In genomic region chr17:80382446-80382845, GRCh38 we compare ENCODE assay signal across 24 cellular contexts. TPM values are rescaled to one million over a fixed set of nuclear protein-coding genes. Genes with fewer than 3 reads are reported as not detected.
DNase-seq lines count a peak whose midpoint lies in the region; ATAC-seq, FAIRE-seq and TF ChIP-seq lines count a peak whose summit lies in the region.
"Had no signal": no experiment of that assay in that cellular context is flagged by ENCODE, and none has a peak within 500 bp of the region (broad histone marks: within the 10 kb centered on the region; RNA-seq: fewer than 3 reads in every experiment).

No MANE protein-coding gene starts in this region.

- H3K27me3 Mint-ChIP-seq in activated CD4-positive, alpha-beta memory T cell treated with anti-CD3 and anti-CD28 coated beads, Interleukin-2, amount 10 ng/mL, durations not matched to agents 7 days and 5 days, result no peaks in the 10 kb centered on the region
- H3K27me3 Mint-ChIP-seq in activated CD4-positive, alpha-beta memory T cell treated with anti-CD3 and anti-CD28 coated beads for 36 hours, result no peaks in the 10 kb centered on the region
- H3K27me3 Mint-ChIP-seq: CD4-positive, CD25-positive, alpha-beta regulatory T cell had no signal

- H3K4me1 Mint-ChIP-seq in activated CD4-positive, alpha-beta memory T cell treated with anti-CD3 and anti-CD28 coated beads, Interleukin-2, amount 10 ng/mL, durations not matched to agents 7 days and 5 days, result peaks cover 12% of the 10 kb centered on the region
- H3K4me1 Mint-ChIP-seq in activated CD4-positive, alpha-beta memory T cell treated with anti-CD3 and anti-CD28 coated beads for 36 hours (ENCODE audit: low read depth), result peaks cover 2% of the 10 kb centered on the region

- POLR2A ChIA-PET in activated CD4-positive, alpha-beta memory T cell treated with anti-CD3 and anti-CD28 coated beads, Interleukin-2, amount 10 ng/mL, durations not matched to agents 7 days and 5 days (lab: Charles Lee), result no interaction called here
- POLR2A ChIA-PET in activated CD4-positive, alpha-beta memory T cell treated with anti-CD3 and anti-CD28 coated beads for 36 hours (lab: Charles Lee), result interaction anchor here (0.6 kb wide), 1 partner anchor 17 kb away, joined by 4 read pairs; no protein-coding TSS in a partner anchor
- POLR2A ChIA-PET in GM12878 (lab: Charles Lee), result no interaction called here

- H3K79me2 ChIP-seq in GM12878 (ENCODE audit: control insufficient read depth, insufficient read depth, low read length) (no peaks in the 10 kb centered on the region), osteoblast (ENCODE audit: insufficient read depth, low read length) (no peaks in the 10 kb centered on the region)

- in situ Hi-C loops in GM12878 (cut with MboI), result no loop called here

- no peak overlapping the region for H3K27ac ChIP-seq in GM12878 (ENCODE audit: control insufficient read depth, insufficient read depth)
- no peak overlapping the region for H3K27ac ChIP-seq in osteoblast (ENCODE audit: low read depth, low read length)

- H3K27ac Mint-ChIP-seq in activated CD4-positive, alpha-beta memory T cell treated with anti-CD3 and anti-CD28 coated beads, Interleukin-2, amount 10 ng/mL, durations not matched to agents 7 days and 5 days, result peak overlapping the region; percentile 19
- no peak overlapping the region for H3K27ac Mint-ChIP-seq in activated CD4-positive, alpha-beta memory T cell treated with anti-CD3 and anti-CD28 coated beads for 36 hours
- H3K27ac Mint-ChIP-seq: GM23338 had no signal

- SMC1A ChIA-PET in GM12878 (lab: Charles Lee; ENCODE audit: uncharacterized antibody, unreplicated experiment), result interaction anchor here (1.1 kb wide), 1 partner anchor 13 kb away, joined by 3 read pairs; no protein-coding TSS in a partner anchor

- no peak for TF ChIP-seq RAD21 in GM12878 (IDR thresholded peaks at IDR 0.05; ENCODE audit: insufficient read depth, low read depth, low read length)

- TF ChIP-seq EP300 in GM12878 (IDR thresholded peaks at IDR 0.05; ENCODE audit: borderline replicate concordance in 1 of 2, control insufficient read depth in 1 of 2, low read depth in 2 of 2, low read length in 2 of 2), result no peak

- FAIRE-seq in GM12878 (lab: Jason Lieb, UNC), result no peak
- FAIRE-seq: A204.1 had no signal

- 100% methylated on average over 3 of the region's 3 CpGs for WGBS in GM12878 (ENCODE audit: insufficient coverage, insufficient replicate concordance, low lambda C conversion rate, missing lambda C conversion rate)

- ATAC-seq in GM12878, result no peak
- ATAC-seq: GM23338, HCT116 had no signal

- no peak overlapping the region for H3K4me3 Mint-ChIP-seq in activated CD4-positive, alpha-beta memory T cell treated with anti-CD3 and anti-CD28 coated beads, Interleukin-2, amount 10 ng/mL, durations not matched to agents 7 days and 5 days
- no peak overlapping the region for H3K4me3 Mint-ChIP-seq in activated CD4-positive, alpha-beta memory T cell treated with anti-CD3 and anti-CD28 coated beads for 36 hours
- H3K4me3 Mint-ChIP-seq: CD4-positive, CD25-positive, alpha-beta regulatory T cell; GM23338 had no signal

- H4K20me1 ChIP-seq in GM12878 (ENCODE audit: control insufficient read depth, insufficient read depth) (no peaks in the 10 kb centered on the region), osteoblast (ENCODE audit: insufficient read depth, low read length) (peaks cover 5% of the 10 kb centered on the region)

- H2AFZ ChIP-seq in GM12878 (ENCODE audit: control insufficient read depth, low read depth, low read length) (no peak overlapping the region), osteoblast (ENCODE audit: low read length) (no peak overlapping the region)
- H2AFZ ChIP-seq: GM23338 had no signal

- H3K36me3 Mint-ChIP-seq in activated CD4-positive, alpha-beta memory T cell treated with anti-CD3 and anti-CD28 coated beads, Interleukin-2, amount 10 ng/mL, durations not matched to agents 7 days and 5 days (ENCODE audit: low read depth), result peaks cover 98% of the 10 kb centered on the region
- H3K36me3 Mint-ChIP-seq in activated CD4-positive, alpha-beta memory T cell treated with anti-CD3 and anti-CD28 coated beads for 36 hours, result peaks cover 86% of the 10 kb centered on the region

- no peak overlapping the region for H3K4me3 ChIP-seq in GM12878
- no peak overlapping the region for H3K4me3 ChIP-seq in osteoblast (ENCODE audit: insufficient read depth, low read length)
- H3K4me3 ChIP-seq: GM23338 had no signal

- H3K9me3 ChIP-seq in GM12878 (replicated peaks; ENCODE audit: control insufficient read depth, insufficient read depth, low read length) (no peaks in the 10 kb centered on the region), osteoblast (ENCODE audit: low read depth, low read length) (no peaks in the 10 kb centered on the region)
- H3K9me3 ChIP-seq: BE2C had no signal

- intact Hi-C loops in activated CD4-positive, alpha-beta memory T cell treated with anti-CD3 and anti-CD28 coated beads for 36 hours (cut with micrococcal nuclease), result no loop called here
- intact Hi-C loops in GM12878 (cut with micrococcal nuclease; ENCODE audit: unreplicated experiment), result no loop called here

- CTCF ChIA-PET in activated CD4-positive, alpha-beta memory T cell treated with anti-CD3 and anti-CD28 coated beads, Interleukin-2, amount 10 ng/mL, durations not matched to agents 7 days and 5 days (lab: Charles Lee), result no interaction called here
- CTCF ChIA-PET in activated CD4-positive, alpha-beta memory T cell treated with anti-CD3 and anti-CD28 coated beads for 36 hours (lab: Charles Lee), result no interaction called here
- CTCF ChIA-PET in GM12878 (lab: Yijun Ruan, JAX), result no interaction called here

- H3K27me3 ChIP-seq in GM12878 (replicated peaks in 1 of 2; ENCODE audit: control insufficient read depth in 2 of 2, insufficient read depth in 2 of 2, low read length in 1 of 2), result no peaks in the 10 kb centered on the region
- H3K27me3 ChIP-seq in osteoblast (ENCODE audit: insufficient read depth, low read length), result no peaks in the 10 kb centered on the region
- H3K27me3 ChIP-seq: BE2C had no signal

- H3K9me3 Mint-ChIP-seq in activated CD4-positive, alpha-beta memory T cell treated with anti-CD3 and anti-CD28 coated beads, Interleukin-2, amount 10 ng/mL, durations not matched to agents 7 days and 5 days, result no peaks in the 10 kb centered on the region
- no peaks in the 10 kb centered on the region for H3K9me3 Mint-ChIP-seq in activated CD4-positive, alpha-beta memory T cell treated with anti-CD3 and anti-CD28 coated beads for 36 hours
- H3K9me3 Mint-ChIP-seq: GM23338 had no signal

- H3K36me3 ChIP-seq in GM12878 (ENCODE audit: control insufficient read depth in 2 of 2, insufficient read depth in 2 of 2, low read length in 1 of 2) (peaks cover 46 to 76% of the 10 kb centered on the region in 2 experiments), osteoblast (ENCODE audit: insufficient read depth, low read length) (peaks cover 98% of the 10 kb centered on the region)
- H3K36me3 ChIP-seq: BE2C had no signal

- RAD21 ChIA-PET in GM12878 (lab: Charles Lee; ENCODE audit: unreplicated experiment), result no interaction called here

- DNase-seq in activated CD4-positive, alpha-beta memory T cell treated with anti-CD3 and anti-CD28 coated beads, Interleukin-2, amount 10 ng/mL, durations not matched to agents 7 days and 5 days, result no peak
- DNase-seq in activated CD4-positive, alpha-beta memory T cell treated with anti-CD3 and anti-CD28 coated beads for 36 hours, result no peak
- DNase-seq in D341Med (ENCODE audit: low spot score), result peak; percentile 34
- no peak for DNase-seq in GM12878 (ENCODE audit: low read depth, low spot score)
- DNase-seq in osteoblast (ENCODE audit: insufficient read length, low spot score, missing footprints), result peak; percentile 4
- DNase-seq in SHP77 (lab: John Stamatoyannopoulos, UW), result no peak
- no peak for DNase-seq in amniotic stem cell (lab: John Stamatoyannopoulos, UW)
- DNase-seq: BE2C; CD4-positive, CD25-positive, alpha-beta regulatory T cell; COR-L47; GF-D8; Kasumi-1; MM.1S; NCI-H1105 treated with DMSO at 0.1 percent for 48 hours; NCI-H1694; NCI-H2081 treated with DMSO at 0.1 percent for 48 hours; NCI-H2227 treated with DMSO at 0.1 percent for 48 hours; NCI-H510A treated with DMSO at 0.1 percent for 48 hours; NCI-H774; OCI-M1; SHP77 treated with DMSO at 0.1 percent for 48 hours had no signal

- TF ChIP-seq CTCF in GM12878 (IDR thresholded peaks at IDR 0.05 in 2 of 3, conservative IDR thresholded peaks at IDR 0.05 in 1 of 3; ENCODE audit: control insufficient read depth in 2 of 3, extremely low read depth in 1 of 3, insufficient read depth in 1 of 3, low read depth in 3 of 3, low read length in 3 of 3), result no peak
- TF ChIP-seq CTCF in osteoblast (IDR thresholded peaks at IDR 0.05; ENCODE audit: extremely low read depth, low read depth, low read length), result no peak

- H3K9ac ChIP-seq in GM12878 (ENCODE audit: control insufficient read depth, insufficient read depth, low read length), result no peak overlapping the region

- TSS peak; percentile 32 for BruUV-seq in GM12878 (replicated peaks; lab: Mats Ljungman, UMichigan)

- H3K4me2 ChIP-seq in GM12878 (ENCODE audit: control insufficient read depth, insufficient read depth) (no peak overlapping the region), osteoblast (ENCODE audit: insufficient read depth, low read length) (no peak overlapping the region)
- H3K4me2 ChIP-seq: GM23338 had no signal

- no peaks in the 10 kb centered on the region for H3K4me1 ChIP-seq in GM12878 (ENCODE audit: control insufficient read depth, insufficient read depth, low read length)
- H3K4me1 ChIP-seq in osteoblast (ENCODE audit: insufficient read depth, low read length), result no peaks in the 10 kb centered on the region
- H3K4me1 ChIP-seq: BE2C had no signal

- no peak for TF ChIP-seq POLR2A in GM12878 (IDR thresholded peaks at IDR 0.05; ENCODE audit: low read depth, low read length)

RNA-seq across cellular contexts. Expression of gene ENDOV, which starts 32.5 kb away (rescaled TPM):
- 10 to 100 TPM; 14.2 to 16.2 TPM for total RNA-seq in activated CD4-positive, alpha-beta memory T cell treated with anti-CD3 and anti-CD28 coated beads, Interleukin-2, amount 10 ng/mL, durations not matched to agents 7 days and 5 days
- total RNA-seq in activated CD4-positive, alpha-beta memory T cell treated with anti-CD3 and anti-CD28 coated beads for 36 hours, result 10 to 100 TPM; 16.1 to 16.3 TPM
- total RNA-seq in GM12878 (2013; cell fraction: nucleolus; rRNA removed), result 27.5 and 31.4 TPM in 2 replicates
- total RNA-seq in GM12878 (2014; rRNA removed) (7.3 and 10.1 TPM in 2 replicates), GM12878 (2014; rRNA removed; fragmentation: Illumina TruSeq; extraction: Trizol) (3.0 and 3.8 TPM in 2 replicates), GM12878 (2021) (10.7 and 11.9 TPM in 2 replicates), osteoblast (19.5 and 25.9 TPM in 2 replicates)
- 5.6 TPM for polyA plus RNA-seq in GM12878 (2011; ENCODE audit: low read depth)
- polyA plus RNA-seq in GM12878 (2011; rRNA removed) (5.0 and 6.6 TPM in 2 replicates), GM12878 (2014; fragmentation: Illumina TruSeq; extraction: Trizol) (1.6 and 3.1 TPM in 2 replicates), GM12878 (2014; fragmentation: Nextera tagmentation; extraction: Ambion mirVana) (1 to 10 TPM in 1 of 2 experiments, under 1 TPM in 1; 0.63 to 4.5 TPM), GM12878 (2014; rRNA removed) (9.6 and 10.3 TPM in 2 replicates), GM12878 (2016; fragmentation: Nextera tagmentation; extraction: Ambion mirVana) (10 to 100 TPM; 10.4 to 11.6 TPM)
- 9.0 and 10.5 TPM in 2 replicates for polyA plus RNA-seq in GM12878 (2011; cell fraction: cytosol; rRNA removed)
- polyA plus RNA-seq in GM12878 (2011; cell fraction: nucleus; rRNA removed), result 17.5 and 22.4 TPM in 2 replicates
- 10.7 and 11.6 TPM in 2 replicates for polyA plus RNA-seq in GM12878 (2012)
- 8.2 and 15.3 TPM in 2 replicates for polyA minus RNA-seq in GM12878 (2011; rRNA and poly(A)+ RNA removed)
- 2.8 TPM in 2 replicates for polyA minus RNA-seq in GM12878 (2011; cell fraction: cytosol; rRNA and poly(A)+ RNA removed)
- 8.0 and 17.9 TPM in 2 replicates for polyA minus RNA-seq in GM12878 (2011; cell fraction: nucleus; rRNA and poly(A)+ RNA removed)

Comparison
In these comparisons a context has a peak if more than half of its experiments do, and no peak if none do; other contexts are left out.
1. DNase-seq: peak in D341Med (single experiment) and osteoblast (single experiment); none in activated CD4-positive, alpha-beta memory T cell treated with anti-CD3 and anti-CD28 coated beads, Interleukin-2, amount 10 ng/mL, durations not matched to agents 7 days and 5 days (single experiment), activated CD4-positive, alpha-beta memory T cell treated with anti-CD3 and anti-CD28 coated beads for 36 hours (single experiment), GM12878 (single experiment), SHP77 (0 of 2) and amniotic stem cell (single experiment).